1 cellular context compared by ENCODE assay signal in genomic region chr12:116376354-116377193, GRCh38.
TF ChIP-seq lines count a peak whose summit lies in the region.

No MANE protein-coding gene starts in this region.

TF ChIP-seq in HEK293, 187 proteins besides CTCF, POLR2A, EP300 and RAD21 (continued from another document):
- TF ChIP-seq ZNF398 (tag by site-specific recombination; IDR thresholded peaks at IDR 0.05) = peak; percentile 58
